ENCODE assay signal across 33 cellular contexts in genomic region chr9:99383536-99383935, GRCh38.
DNase-seq lines count a peak whose midpoint lies in the region; ATAC-seq, FAIRE-seq and TF ChIP-seq lines count a peak whose summit lies in the region.
"Had no signal": no experiment of that assay in that cellular context is flagged by ENCODE, and none has a peak within 500 bp of the region (broad histone marks: within the 10 kb centered on the region; RNA-seq: fewer than 3 reads in every experiment).

No MANE protein-coding gene starts in this region.

- H3K4me1 ChIP-seq in HepG2 (ENCODE audit: insufficient read depth, low read length) = peaks cover 47% of the 10 kb centered on the region
- no peaks in the 10 kb centered on the region for H3K4me1 ChIP-seq in right lobe of liver
- peaks cover 14% of the 10 kb centered on the region for H3K4me1 ChIP-seq in IMR-90 (ENCODE audit: control insufficient read depth, insufficient read depth, low read length)
- H3K4me1 ChIP-seq in K562 (replicated peaks in 1 of 2; ENCODE audit: control insufficient read depth in 2 of 2, insufficient read depth in 2 of 2, low read length in 2 of 2) = no peaks in the 10 kb centered on the region
- H3K4me1 ChIP-seq: A549, BLaER1, Caco-2 had no signal

- H3K4ac ChIP-seq in IMR-90 (ENCODE audit: low read depth, low read length) = no peak overlapping the region

- TF ChIP-seq POLR2A in HepG2 (IDR thresholded peaks at IDR 0.05; ENCODE audit: insufficient read depth in 1 of 2, low read depth in 2 of 2, low read length in 2 of 2) = no peak
- TF ChIP-seq POLR2A in right lobe of liver (IDR thresholded peaks at IDR 0.05) = no peak
- TF ChIP-seq POLR2A in IMR-90 (IDR thresholded peaks at IDR 0.05; ENCODE audit: low read depth, low read length) = no peak
- no peak for TF ChIP-seq POLR2A in K562 (conservative IDR thresholded peaks at IDR 0.05)

- in situ Hi-C loops in HepG2 (cut with HindIII; ENCODE audit: extremely low pct_ligation_motif_present, low pct_unique_long_range_greater_than_20kb) (no loop called here), IMR-90 (cut with MboI; ENCODE audit: low sequenced_read_pairs) (no loop called here), K562 (cut with MboI) (no loop called here)

- no peaks in the 10 kb centered on the region for H3K79me1 ChIP-seq in IMR-90 (ENCODE audit: low read depth in 1 of 2, low read length in 2 of 2)

- H2AK5ac ChIP-seq in IMR-90 (ENCODE audit: low read depth, low read length) = no peak overlapping the region

- DNase-seq in HepG2 (ENCODE audit: low spot score) (no peak), right lobe of liver (no peak), IMR-90 (no peak), K562 (ENCODE audit: extremely low read depth in 1 of 4, low spot score in 3 of 4) (no peak), inferior parietal cortex (ENCODE audit: extremely low spot score) (no peak)
- DNase-seq in activated CD8-positive, alpha-beta memory T cell treated with anti-CD3 and anti-CD28 coated beads, Interleukin-2, amount 50 U/mL, for 48 hours = no peak
- DNase-seq: 8988T; ACHN; AML-193; BE2C; C1 segment of cervical spinal cord; Caco-2; Calu3; CD4-positive, alpha-beta memory T cell; CD4-positive, alpha-beta T cell; CD4-positive, CD25-positive, alpha-beta regulatory T cell; CD8-positive, alpha-beta memory T cell; CD8-positive, alpha-beta T cell; COR-L47; DMS 273 treated with DMSO at 0.1 percent for 48 hours; DMS153; DMS53; DMS79; DMS79 treated with DMSO at 0.1 percent for 48 hours; DND-41; EL had no signal

- H2BK5ac ChIP-seq in IMR-90 (ENCODE audit: low read depth, low read length, poor library complexity, severe bottlenecking) = no peak overlapping the region

- H2AFZ ChIP-seq in HepG2 (ENCODE audit: low read length) (no peak overlapping the region), IMR-90 (replicated peaks; ENCODE audit: low read length, poor library complexity) (no peak overlapping the region), K562 (ENCODE audit: low read depth, low read length) (no peak overlapping the region)

- H2AK9ac ChIP-seq in IMR-90 (replicated peaks; ENCODE audit: low read depth, low read length, poor library complexity) = no peak overlapping the region

- H3K79me2 ChIP-seq in HepG2 (ENCODE audit: insufficient read depth, low read length) = no peaks in the 10 kb centered on the region
- no peaks in the 10 kb centered on the region for H3K79me2 ChIP-seq in K562 (ENCODE audit: control insufficient read depth, insufficient read depth, low read length)

- no peak overlapping the region for H3K23ac ChIP-seq in IMR-90 (ENCODE audit: low read depth, low read length)

- ATAC-seq in HepG2 = no peak
- no peak for ATAC-seq in right lobe of liver
- no peak for ATAC-seq in IMR-90 (ENCODE audit: low read depth)
- ATAC-seq in K562 = no peak
- ATAC-seq: A549; CD8-positive, alpha-beta T cell had no signal

- no peak overlapping the region for H3K4me2 ChIP-seq in HepG2 (ENCODE audit: low read depth, low read length)
- H3K4me2 ChIP-seq in IMR-90 (ENCODE audit: low read depth, low read length) = no peak overlapping the region
- no peak overlapping the region for H3K4me2 ChIP-seq in K562 (ENCODE audit: insufficient read depth, low read length)
- H3K4me2 ChIP-seq: A549; BLaER1; BLaER1 treated with 17β-estradiol and CSF1 and Interleukin-3, amounts not matched to agents 10 nM and 100 nM had no signal

- no peaks in the 10 kb centered on the region for H3K27me3 ChIP-seq in HepG2 (ENCODE audit: control insufficient read depth in 1 of 2, insufficient read depth in 2 of 2, low read length in 2 of 2)
- H3K27me3 ChIP-seq in right lobe of liver = no peaks in the 10 kb centered on the region
- peaks cover 2% of the 10 kb centered on the region; the same call in 1 of the 2 replicates for H3K27me3 ChIP-seq in IMR-90 (ENCODE audit: control insufficient read depth, insufficient read depth, low read length)
- peaks cover 14 to 33% of the 10 kb centered on the region in 2 experiments; a peak in 4 of 5 replicates for H3K27me3 ChIP-seq in K562 (ENCODE audit: control insufficient read depth in 2 of 2, insufficient read depth in 2 of 2, low read length in 2 of 2)
- H3K27me3 ChIP-seq: BE2C; BLaER1; BLaER1 treated with 17β-estradiol and CSF1 and Interleukin-3, amounts not matched to agents 10 nM and 100 nM had no signal

- TF ChIP-seq RAD21 in HepG2 (CRISPR knock-in tag; IDR thresholded peaks at IDR 0.05) (no peak), IMR-90 (IDR thresholded peaks at IDR 0.05; ENCODE audit: low read length) (no peak), K562 (CRISPR knock-in tag; conservative IDR thresholded peaks at IDR 0.05 in 1 of 2, IDR thresholded peaks at IDR 0.05 in 1 of 2) (no peak)

- H3K9me3 ChIP-seq in HepG2 (ENCODE audit: low read length) (no peaks in the 10 kb centered on the region), right lobe of liver (no peaks in the 10 kb centered on the region), IMR-90 (ENCODE audit: control insufficient read depth, insufficient read depth, low read length) (no peaks in the 10 kb centered on the region), K562 (replicated peaks; ENCODE audit: control insufficient read depth, insufficient read depth, low read depth, low read length) (no peaks in the 10 kb centered on the region)
- H3K9me3 ChIP-seq: A549; BE2C; BLaER1; BLaER1 treated with 17β-estradiol and CSF1 and Interleukin-3, amounts not matched to agents 10 nM and 100 nM; Caco-2 had no signal

- no peak overlapping the region for H2BK15ac ChIP-seq in IMR-90 (ENCODE audit: low read depth, low read length)

- H3K56ac ChIP-seq in IMR-90 (ENCODE audit: extremely low read depth, insufficient read depth, low read length) = no peak overlapping the region

- FAIRE-seq in HepG2 (lab: Jason Lieb, UNC) = no peak
- FAIRE-seq in K562 (lab: Jason Lieb, UNC) = no peak
- FAIRE-seq: A204.1, A549, D721Med had no signal

- no peaks in the 10 kb centered on the region for H4K20me1 ChIP-seq in HepG2 (ENCODE audit: insufficient read depth, low read length)
- H4K20me1 ChIP-seq in IMR-90 (ENCODE audit: insufficient read depth, low read length) = no peaks in the 10 kb centered on the region
- no peaks in the 10 kb centered on the region; the same call in 1 of the 2 replicates for H4K20me1 ChIP-seq in K562 (replicated peaks; ENCODE audit: control insufficient read depth, insufficient read depth, low read length)
- H4K20me1 ChIP-seq: BLaER1; BLaER1 treated with 17β-estradiol and CSF1 and Interleukin-3, amounts not matched to agents 10 nM and 100 nM had no signal

- POLR2A ChIA-PET in HepG2 (lab: Yijun Ruan, JAX) (no interaction called here), IMR-90 (lab: Charles Lee; ENCODE audit: unreplicated experiment) (no interaction called here), K562 (lab: Yijun Ruan, JAX) (no interaction called here)

- no peak overlapping the region for H3K18ac ChIP-seq in IMR-90 (ENCODE audit: low read depth, low read length)

- no peak overlapping the region for H4K91ac ChIP-seq in IMR-90 (ENCODE audit: insufficient read depth, low read depth, low read length)

- H4K8ac ChIP-seq in IMR-90 (ENCODE audit: low read depth in 2 of 2, low read length in 2 of 2) = no peak overlapping the region

- intact Hi-C loops in HepG2 (cut with micrococcal nuclease; ENCODE audit: unreplicated experiment) (no loop called here), right lobe of liver (cut with DNase I) (no loop called here), IMR-90 (cut with micrococcal nuclease) (no loop called here), K562 (cut with micrococcal nuclease) (no loop called here)

- H4K5ac ChIP-seq in IMR-90 (ENCODE audit: low read depth, low read length) = no peak overlapping the region

- no peak for TF ChIP-seq CTCF in HepG2 (CRISPR knock-in tag; IDR thresholded peaks at IDR 0.05)
- no peak for TF ChIP-seq CTCF in right lobe of liver (IDR thresholded peaks at IDR 0.05)
- no peak for TF ChIP-seq CTCF in IMR-90 (conservative IDR thresholded peaks at IDR 0.05; ENCODE audit: low read depth, low read length)
- no peak for TF ChIP-seq CTCF in K562 (IDR thresholded peaks at IDR 0.05 in 2 of 3, conservative IDR thresholded peaks at IDR 0.05 in 1 of 3; ENCODE audit: insufficient read depth in 2 of 3, low read depth in 1 of 3, low read length in 3 of 3)

- H3K4me3 ChIP-seq in HepG2 (replicated peaks in 1 of 3; ENCODE audit: insufficient read depth in 1 of 3, low read depth in 2 of 3, low read length in 3 of 3) (no peak overlapping the region), right lobe of liver (no peak overlapping the region), IMR-90 (ENCODE audit: insufficient read depth, low read depth, low read length) (no peak overlapping the region), K562 (no peak overlapping the region)
- H3K4me3 ChIP-seq: A549; BLaER1; BLaER1 treated with 17β-estradiol and CSF1 and Interleukin-3, amounts not matched to agents 10 nM and 100 nM had no signal

- dilution Hi-C loops in IMR-90 (cut with HindIII; ENCODE audit: low sequenced_read_pairs, unreplicated experiment) = no loop called here

- no peak overlapping the region for H3K27ac ChIP-seq in HepG2 (ENCODE audit: extremely low read length, insufficient read depth, low read length)
- no peak overlapping the region for H3K27ac ChIP-seq in right lobe of liver
- H3K27ac ChIP-seq in IMR-90 (ENCODE audit: insufficient read depth, low read length) = no peak overlapping the region
- H3K27ac ChIP-seq in K562 (ENCODE audit: extremely low read depth, low read depth, low read length) = no peak overlapping the region
- H3K27ac ChIP-seq: 22Rv1; A549; BLaER1; BLaER1 treated with 17β-estradiol and CSF1 and Interleukin-3, amounts not matched to agents 10 nM and 100 nM; C4-2B had no signal

- BruUV-seq in HepG2 (replicated peaks; lab: Mats Ljungman, UMichigan) = no TSS peak
- BruUV-seq in IMR-90 (replicated peaks; lab: Mats Ljungman, UMichigan) = no TSS peak
- BruUV-seq in K562 (replicated peaks; lab: Mats Ljungman, UMichigan) = no TSS peak

- H3K9me1 ChIP-seq in IMR-90 (ENCODE audit: insufficient read depth, low read length) (peaks cover 10% of the 10 kb centered on the region), K562 (ENCODE audit: control insufficient read depth, insufficient read depth, low read length) (no peaks in the 10 kb centered on the region)

- TF ChIP-seq EP300 in HepG2 (IDR thresholded peaks at IDR 0.05; ENCODE audit: low read depth in 2 of 2, low read length in 2 of 2) (no peak), HepG2 (CRISPR knock-in tag; IDR thresholded peaks at IDR 0.05; ENCODE audit: borderline replicate concordance) (no peak), K562 (IDR thresholded peaks at IDR 0.05; ENCODE audit: low read length) (no peak)

- H3K14ac ChIP-seq in IMR-90 (replicated peaks; ENCODE audit: low read depth, low read length) = no peak overlapping the region

- H2BK20ac ChIP-seq in IMR-90 (ENCODE audit: low read depth, low read length) = no peak overlapping the region

- H3K9ac ChIP-seq in HepG2 (ENCODE audit: insufficient read depth, low read depth, low read length) (no peak overlapping the region), IMR-90 (ENCODE audit: low read depth, low read length) (no peak overlapping the region), K562 (ENCODE audit: insufficient read depth in 1 of 2, low read depth in 2 of 2, low read length in 2 of 2) (no peak overlapping the region)
- H3K9ac ChIP-seq: BLaER1; BLaER1 treated with 17β-estradiol and CSF1 and Interleukin-3, amounts not matched to agents 10 nM and 100 nM had no signal

- peak overlapping the region; percentile 12; the same call in 1 of the 2 replicates for H2BK120ac ChIP-seq in IMR-90 (ENCODE audit: low read depth, low read length)

- WGBS in HepG2 (ENCODE audit: low lambda C conversion rate) = 2% methylated on average over 2 of the region's 2 CpGs
- 28% methylated on average over 2 of the region's 2 CpGs for WGBS in right lobe of liver (ENCODE audit: insufficient coverage, low coverage, low lambda C conversion rate, missing lambda C conversion rate)
- no CpG with 5 or more reads among the region's 2 CpGs for WGBS in IMR-90 (ENCODE audit: extremely low coverage in 2 of 2, insufficient read length in 1 of 2), 2 experiments
- WGBS in K562 (ENCODE audit: insufficient coverage, low coverage, missing lambda C conversion rate) = 3% methylated on average over 2 of the region's 2 CpGs

- CTCF ChIA-PET in HepG2 (lab: Yijun Ruan, JAX; ENCODE audit: low intra/inter-chr PET ratio, low total read pairs) (no interaction called here), IMR-90 (lab: Yijun Ruan, JAX) (no interaction called here), K562 (lab: Yijun Ruan, JAX; ENCODE audit: low intra/inter-chr PET ratio) (no interaction called here)

- H3K36me3 ChIP-seq in HepG2 (replicated peaks in 1 of 2; ENCODE audit: control insufficient read depth in 1 of 2, insufficient read depth in 2 of 2, low read length in 2 of 2) = no peaks in the 10 kb centered on the region
- H3K36me3 ChIP-seq in right lobe of liver = no peaks in the 10 kb centered on the region
- no peaks in the 10 kb centered on the region for H3K36me3 ChIP-seq in IMR-90 (ENCODE audit: control insufficient read depth, insufficient read depth, low read length)
- no peaks in the 10 kb centered on the region for H3K36me3 ChIP-seq in K562 (ENCODE audit: control insufficient read depth, insufficient read depth, low read length)
- H3K36me3 ChIP-seq: BE2C; BLaER1; BLaER1 treated with 17β-estradiol and CSF1 and Interleukin-3, amounts not matched to agents 10 nM and 100 nM had no signal
